15 cellular contexts compared by ENCODE assay signal in the genomic region with DNA sequence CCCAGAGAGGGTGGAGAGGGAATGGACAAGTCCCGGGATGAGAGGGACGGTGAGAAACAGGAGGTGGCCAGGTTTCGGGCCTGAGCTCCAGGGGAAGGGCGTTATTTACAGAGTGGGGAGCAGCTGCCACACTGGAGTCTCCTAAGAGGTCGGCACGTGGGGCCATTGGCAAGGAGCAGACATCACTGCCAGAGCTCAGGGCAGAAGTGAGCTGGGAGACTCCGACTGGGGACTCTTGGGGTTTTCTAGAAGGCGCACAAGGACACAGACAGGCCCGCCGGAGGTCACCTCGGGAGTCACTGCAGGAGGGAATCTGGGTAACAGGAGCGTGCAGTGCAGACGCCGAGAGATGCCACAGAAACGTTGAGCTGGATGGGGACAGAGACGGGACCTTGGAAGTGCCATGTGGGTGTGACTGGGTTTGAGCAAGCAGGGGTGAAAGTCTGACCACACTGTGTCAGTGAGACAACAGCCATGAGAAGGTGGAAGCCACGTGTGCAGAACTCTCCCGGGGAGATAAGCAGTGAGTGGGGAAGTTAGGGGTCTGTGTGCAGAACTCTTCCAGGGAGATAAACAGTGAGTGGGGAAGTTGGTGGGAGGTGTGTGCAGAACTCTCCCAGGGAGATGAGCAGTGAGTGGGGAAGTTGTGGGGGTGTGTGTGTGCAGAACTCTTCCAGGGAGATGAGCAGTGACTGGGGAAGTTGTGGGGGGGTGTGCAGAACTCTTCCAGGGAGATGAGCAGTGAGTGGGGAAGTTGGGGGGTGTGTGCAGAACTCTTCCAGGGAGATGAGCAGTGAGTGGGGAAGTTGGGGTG.
A peak's percentile ranks its signal among the peaks of the same experiment; 100 is the strongest.
DNase-seq lines count a peak whose midpoint lies in the region; ATAC-seq and TF ChIP-seq lines count a peak whose summit lies in the region.
"Had no signal": no experiment of that assay in that cellular context is flagged by ENCODE, and none has a peak within 500 bp of the region (broad histone marks: within the 10 kb centered on the region; RNA-seq: fewer than 3 reads in every experiment).

No MANE protein-coding gene starts in this region.

- 70 to 71% methylated on average over 18 of the region's 18 CpGs for WGBS in upper lobe of left lung, 2 donors

- H3K36me3 ChIP-seq in ascending aorta (no peaks in the 10 kb centered on the region), upper lobe of left lung (no peaks in the 10 kb centered on the region)
- H3K36me3 ChIP-seq: BE2C had no signal

- H3K27me3 ChIP-seq in ascending aorta = no peaks in the 10 kb centered on the region
- no peaks in the 10 kb centered on the region for H3K27me3 ChIP-seq in upper lobe of left lung

- peak; percentile 73 for ATAC-seq in left lobe of liver
- no peak for ATAC-seq in GM18861 (IDR thresholded peaks at IDR 0.05; ENCODE audit: unreplicated experiment)
- ATAC-seq in upper lobe of left lung (ENCODE audit: low FRiP score in 2 of 2) = no peak
- ATAC-seq: A549, K562 had no signal

- TF ChIP-seq CTCF in ascending aorta (IDR thresholded peaks at IDR 0.05) = no peak
- no peak for TF ChIP-seq CTCF in upper lobe of left lung (IDR thresholded peaks at IDR 0.05)

- no peaks in the 10 kb centered on the region for H3K9me3 ChIP-seq in ascending aorta
- H3K9me3 ChIP-seq in upper lobe of left lung = no peaks in the 10 kb centered on the region
- H3K9me3 ChIP-seq: A549, BE2C had no signal

- no peak for TF ChIP-seq EP300 in upper lobe of left lung (IDR thresholded peaks at IDR 0.05)

- TF ChIP-seq POLR2A in upper lobe of left lung (IDR thresholded peaks at IDR 0.05) = no peak

- peak; percentile 58 for DNase-seq in GDM1 (lab: John Stamatoyannopoulos, UW)
- DNase-seq in OCI-M1 (lab: John Stamatoyannopoulos, UW) = peak; percentile 57
- peak; percentile 48 for DNase-seq in left lobe of liver (ENCODE audit: low spot score)
- DNase-seq in ascending aorta (ENCODE audit: low spot score in 2 of 2) = no peak
- DNase-seq in upper lobe of left lung = no peak
- no peak for DNase-seq in NCI-H1105 (lab: John Stamatoyannopoulos, UW)
- DNase-seq: BE2C; Calu3; CD4-positive, CD25-positive, alpha-beta regulatory T cell; DMS 273 treated with DMSO at 0.1 percent for 48 hours; DMS79; HCEC 1CT had no signal

- no peaks in the 10 kb centered on the region for H3K4me1 ChIP-seq in ascending aorta
- H3K4me1 ChIP-seq in upper lobe of left lung = no peaks in the 10 kb centered on the region
- H3K4me1 ChIP-seq: BE2C had no signal

- H3K4me3 ChIP-seq in ascending aorta (no peak overlapping the region), upper lobe of left lung (no peak overlapping the region)
- H3K4me3 ChIP-seq: A549, K562 had no signal

- intact Hi-C loops in ascending aorta (cut with DNase I) = no loop called here

- H3K27ac ChIP-seq in ascending aorta = no peak overlapping the region
- no peak overlapping the region for H3K27ac ChIP-seq in upper lobe of left lung
- H3K27ac ChIP-seq: A549 had no signal

Comparison
In these comparisons a context has a peak if more than half of its experiments do, and no peak if none do; other contexts are left out.
1. DNase-seq: peak in GDM1 (single experiment), OCI-M1 (single experiment) and left lobe of liver (single experiment); none in ascending aorta (0 of 2), upper lobe of left lung (0 of 2) and NCI-H1105 (single experiment).